Comparison of ENCODE assay signal across 19 cellular contexts in the genomic region with DNA sequence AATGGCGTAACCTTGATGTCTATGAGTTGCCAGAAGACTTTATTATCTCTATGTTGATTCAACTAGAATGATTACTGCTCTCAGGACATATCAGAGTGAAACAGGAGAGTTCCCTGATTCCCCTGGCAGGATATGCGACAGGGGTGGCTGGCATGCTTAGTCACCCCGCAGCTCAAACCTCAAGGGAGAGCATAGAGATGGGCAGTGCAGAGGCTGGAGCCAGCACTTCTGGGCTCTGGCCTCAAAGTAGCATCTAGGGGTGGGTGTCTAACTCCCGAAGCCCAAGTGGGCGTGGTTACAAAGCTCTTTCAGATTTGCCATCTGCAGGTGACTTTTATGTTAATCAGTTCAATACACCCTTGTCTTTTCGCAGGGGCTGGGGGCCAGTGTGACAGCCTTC.
"Had no signal": no experiment of that assay in that cellular context is flagged by ENCODE, and none has a peak within 500 bp of the region (broad histone marks: within the 10 kb centered on the region; RNA-seq: fewer than 3 reads in every experiment).

No MANE protein-coding gene starts in this region.

- H3K9me3 ChIP-seq: adrenal gland, breast epithelium, sigmoid colon, testis had no signal

- H3K27me3 ChIP-seq: adrenal gland, breast epithelium, sigmoid colon, testis had no signal

- H3K4me3 ChIP-seq: adrenal gland, breast epithelium, coronary artery, lung, sigmoid colon, testis had no signal

- DNase-seq: activated CD4-positive, alpha-beta T cell treated with anti-CD3 and anti-CD28 coated beads for 1 hour; activated CD4-positive, alpha-beta T cell treated with anti-CD3 and anti-CD28 coated beads, Interleukin-2, amount 50 U/mL, for 4 hours; activated gamma-delta T cell; adrenal gland; erythroblast; hypothalamus; kidney; sigmoid colon; stimulated activated CD4-positive, alpha-beta T cell treated with anti-CD3 and anti-CD28 coated beads, Interleukin-4, amount 100 ng/mL, for 4 hours; testis had no signal

- H3K27me3 Mint-ChIP-seq: stimulated activated memory B cell treated with anti-CD40 and anti-IgM and Interleukin-4, amounts not matched to agents 10 μg/mL and 1 μg/mL and 100 μg/mL, for 72 hours; type B pancreatic cell had no signal

- H3K27ac ChIP-seq: adrenal gland, breast epithelium, coronary artery, sigmoid colon, testis had no signal

- H3K9me3 Mint-ChIP-seq: type B pancreatic cell had no signal

- ATAC-seq: activated naive CD4-positive, alpha-beta T cell treated with anti-CD3 and anti-CD28 coated beads, Interleukin-2, amount 50 U/mL, for 72 hours; left lobe of liver; stimulated activated memory B cell treated with anti-CD40 and anti-IgM and Interleukin-4, amounts not matched to agents 10 μg/mL and 1 μg/mL and 100 μg/mL, for 72 hours had no signal

- H3K4me3 Mint-ChIP-seq: mesothelial cell of epicardium; nephron; stimulated activated memory B cell treated with anti-CD40 and anti-IgM and Interleukin-4, amounts not matched to agents 10 μg/mL and 1 μg/mL and 100 μg/mL, for 72 hours; type B pancreatic cell had no signal

- H3K36me3 ChIP-seq: adrenal gland, breast epithelium, sigmoid colon had no signal

- H3K27ac Mint-ChIP-seq: activated naive CD4-positive, alpha-beta T cell treated with anti-CD3 and anti-CD28 coated beads, Interleukin-2, amount 50 U/mL, for 72 hours; mesothelial cell of epicardium; nephron; stimulated activated memory B cell treated with anti-CD40 and anti-IgM and Interleukin-4, amounts not matched to agents 10 μg/mL and 1 μg/mL and 100 μg/mL, for 72 hours; type B pancreatic cell had no signal

- H3K36me3 Mint-ChIP-seq: activated naive CD4-positive, alpha-beta T cell treated with anti-CD3 and anti-CD28 coated beads, Interleukin-2, amount 50 U/mL, for 72 hours; mesothelial cell of epicardium; stimulated activated memory B cell treated with anti-CD40 and anti-IgM and Interleukin-4, amounts not matched to agents 10 μg/mL and 1 μg/mL and 100 μg/mL, for 72 hours; type B pancreatic cell had no signal

- H3K4me1 ChIP-seq: adrenal gland, breast epithelium, sigmoid colon, testis had no signal

- H3K4me1 Mint-ChIP-seq: mesothelial cell of epicardium; nephron; stimulated activated memory B cell treated with anti-CD40 and anti-IgM and Interleukin-4, amounts not matched to agents 10 μg/mL and 1 μg/mL and 100 μg/mL, for 72 hours had no signal
